Comparison of ENCODE assay signal across 8 cellular contexts in genomic region chr5:32443145-32443540, GRCh38. TPM values are rescaled to one million over a fixed set of nuclear protein-coding genes. Genes with fewer than 3 reads are reported as not detected.
DNase-seq lines count a peak whose midpoint lies in the region; ATAC-seq and TF ChIP-seq lines count a peak whose summit lies in the region.

No MANE protein-coding gene starts in this region.

- 17 to 23% methylated on average over 7 of the region's 7 CpGs for WGBS in heart right ventricle, 2 donors

- peaks cover 0 to 4% (median 0%) of the 10 kb centered on the region in 9 donors for H3K36me3 ChIP-seq in heart right ventricle
- peaks cover 5% of the 10 kb centered on the region for H3K36me3 ChIP-seq in effector memory CD4-positive, alpha-beta T cell (ENCODE audit: control insufficient read depth, insufficient read depth, low read length)

- H3K9me3 Mint-ChIP-seq in nephron progenitor cell, result peaks cover 12% of the 10 kb centered on the region

- no peaks in the 10 kb centered on the region for H3K9me3 ChIP-seq in heart right ventricle
- H3K9me3 ChIP-seq in effector memory CD4-positive, alpha-beta T cell (ENCODE audit: control insufficient read depth, low read length), result no peaks in the 10 kb centered on the region

- H3K27me3 Mint-ChIP-seq in nephron progenitor cell (ENCODE audit: low read depth, poor library complexity), result peaks cover 25% of the 10 kb centered on the region

- peak overlapping the region; percentile 76 to 98 (median 96) for H3K27ac ChIP-seq in heart right ventricle
- peak overlapping the region; percentile 94 for H3K27ac ChIP-seq in effector memory CD4-positive, alpha-beta T cell (ENCODE audit: insufficient read depth, low read length, poor library complexity, severe bottlenecking)

- TF ChIP-seq CTCF in heart right ventricle (IDR thresholded peaks at IDR 0.05) (no peak), nephron progenitor cell (IDR thresholded peaks at IDR 0.05) (no peak)

- peaks cover 50% of the 10 kb centered on the region for H3K36me3 Mint-ChIP-seq in nephron progenitor cell (ENCODE audit: low read depth)

- intact Hi-C loops in heart right ventricle (cut with DNase I) (no loop called here), cardiac septum (cut with DNase I) (loop anchor here (5.0 kb wide), 2 partner anchors 131 to 144 kb away; partner anchors contain the start of genes MTMR12 and SUB1)

- H3K4me3 Mint-ChIP-seq in nephron progenitor cell, result peak overlapping the region; percentile 90

- H3K27me3 ChIP-seq in heart right ventricle, result no peaks in the 10 kb centered on the region
- no peaks in the 10 kb centered on the region for H3K27me3 ChIP-seq in effector memory CD4-positive, alpha-beta T cell (replicated peaks; ENCODE audit: control insufficient read depth, insufficient read depth, low read length, poor library complexity, severe bottlenecking)

- H3K27ac Mint-ChIP-seq in nephron progenitor cell, result peak overlapping the region; percentile 91

- H3K4me1 Mint-ChIP-seq in nephron progenitor cell, result peaks cover 43% of the 10 kb centered on the region

- H3K4me1 ChIP-seq in heart right ventricle, result peaks cover 7 to 56% (median 38%) of the 10 kb centered on the region in 9 donors
- peaks cover 14% of the 10 kb centered on the region for H3K4me1 ChIP-seq in effector memory CD4-positive, alpha-beta T cell (ENCODE audit: control insufficient read depth, insufficient read depth, low read length, poor library complexity, severe bottlenecking)

- H3K4me3 ChIP-seq in heart right ventricle, result peak overlapping the region; percentile 65 to 98 (median 94)
- H3K4me3 ChIP-seq in effector memory CD4-positive, alpha-beta T cell (ENCODE audit: insufficient read depth, low read depth, low read length, poor library complexity, severe bottlenecking), result peak overlapping the region; percentile 90

- DNase-seq in heart right ventricle, result no peak
- no peak for DNase-seq in cardiac septum (ENCODE audit: low spot score)
- DNase-seq in SIG-M5 treated with dmso at 0.1 percent for 504 hours (lab: John Stamatoyannopoulos, UW; ENCODE audit: unreplicated experiment), result peak; percentile 60
- DNase-seq in effector memory CD4-positive, alpha-beta T cell, result peak in 1 of 3 donors; percentile 8
- no peak for DNase-seq in nephron progenitor cell
- no peak for DNase-seq in H4 (ENCODE audit: low spot score)
- no peak for DNase-seq in NCI-H2029 (lab: John Stamatoyannopoulos, UW)

- peak in 1 of 8 donors; percentile 3 for ATAC-seq in heart right ventricle
- peak; percentile 25 for ATAC-seq in HG02852 (IDR thresholded peaks at IDR 0.05; ENCODE audit: unreplicated experiment)

RNA-seq across cellular contexts. Expression of gene ZFR, which starts 1.4 kb away (rescaled TPM):
- 10 to 100 TPM; 56.2 to 78.6 (median 60.6) TPM for total RNA-seq in heart right ventricle
- 10 to 100 TPM; 26.8 to 31.3 TPM for polyA plus RNA-seq in heart right ventricle
- 73.8 TPM for total RNA-seq in cardiac septum
- 75.6 and 78.2 TPM in 2 replicates for total RNA-seq in H4 (2014; rRNA removed; shearing (Covaris generic))
